ENCODE assay signal across 36 cellular contexts in the genomic region with DNA sequence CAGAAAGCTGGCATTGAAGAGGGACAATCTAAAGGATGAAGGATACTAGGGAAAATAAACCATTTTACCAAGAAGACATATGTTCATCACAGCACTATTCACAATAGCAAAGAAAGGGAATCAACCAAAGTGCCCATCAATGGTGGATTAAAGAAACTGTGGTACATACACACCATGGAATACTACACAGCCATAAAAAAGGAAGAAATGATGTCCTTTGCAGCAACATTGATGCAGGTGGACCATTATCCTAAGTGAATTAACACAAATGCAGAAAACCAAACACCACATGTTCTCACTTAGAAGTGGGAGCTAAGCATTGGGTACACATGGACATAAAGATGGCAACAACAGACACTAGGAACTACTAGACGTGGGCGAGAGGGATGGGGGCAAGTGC.
"Had no signal": no experiment of that assay in that cellular context is flagged by ENCODE, and none has a peak within 500 bp of the region (broad histone marks: within the 10 kb centered on the region; RNA-seq: fewer than 3 reads in every experiment).

No MANE protein-coding gene starts in this region.

- DNase-seq: Karpas-422, Kasumi-1, MG63, MM.1S, MV-4-11, NCI-H1048, NCI-H1092, NCI-H1092 treated with DMSO at 0.1 percent for 48 hours, NCI-H1105, NCI-H1105 treated with DMSO at 0.1 percent for 48 hours, NCI-H1417, NCI-H1417 treated with DMSO at 0.1 percent for 48 hours, NCI-H1436, NCI-H1436 treated with DMSO at 0.1 percent for 48 hours, NCI-H146, NCI-H1694, NCI-H1694 treated with DMSO at 0.1 percent for 48 hours, NCI-H187, NCI-H187 treated with DMSO at 0.1 percent for 48 hours, NCI-H1930, NCI-H2029, NCI-H2029 treated with DMSO at 0.1 percent for 48 hours, NCI-H2081, NCI-H2081 treated with DMSO at 0.1 percent for 48 hours, NCI-H2107, NCI-H2171, NCI-H2171 treated with DMSO at 0.1 percent for 48 hours, NCI-H2227 treated with DMSO at 0.1 percent for 48 hours, NCI-H226, NCI-H345, NCI-H446, NCI-H446 treated with DMSO at 0.1 percent for 48 hours, NCI-H510A, NCI-H510A treated with DMSO at 0.1 percent for 48 hours, NCI-H524 had no signal

- H3K4me3 ChIP-seq: MG63 had no signal

- H3K36me3 ChIP-seq: MG63 had no signal

- H3K27me3 ChIP-seq: MG63 had no signal

- H3K4me2 ChIP-seq: KMS-11 had no signal

- H3K27ac ChIP-seq: KMS-11 had no signal

- H3K9ac ChIP-seq: KMS-11 had no signal
